1 cellular context compared by ENCODE assay signal in the genomic region with DNA sequence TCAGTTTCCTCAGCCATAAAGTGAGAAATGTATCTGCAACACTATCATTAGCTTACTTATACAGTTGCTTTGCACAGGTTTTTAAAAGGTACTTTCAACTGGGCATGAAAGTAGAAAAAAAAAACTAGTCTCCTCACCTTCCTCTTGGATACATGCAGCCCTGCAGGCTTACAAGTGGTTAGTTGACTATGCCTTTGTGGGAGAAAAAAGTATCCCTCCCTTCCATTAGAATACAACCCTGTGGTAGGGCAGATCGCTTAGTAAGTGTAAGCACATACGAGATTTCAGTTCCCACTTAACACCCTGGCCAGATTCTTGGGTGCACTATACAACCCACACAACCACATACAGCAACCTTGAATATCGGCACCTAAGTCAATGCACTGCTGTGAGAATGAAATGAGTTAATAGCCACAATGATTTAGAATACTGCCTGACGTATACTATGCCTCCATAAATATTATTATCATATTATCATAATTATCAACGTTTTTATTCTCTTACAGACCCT.
TF ChIP-seq lines count a peak whose summit lies in the region.

No MANE protein-coding gene starts in this region.

TF ChIP-seq in GM23338, 12 proteins besides CTCF, POLR2A, EP300 and RAD21 (continued from another document):
- TF ChIP-seq, protein P1, sequence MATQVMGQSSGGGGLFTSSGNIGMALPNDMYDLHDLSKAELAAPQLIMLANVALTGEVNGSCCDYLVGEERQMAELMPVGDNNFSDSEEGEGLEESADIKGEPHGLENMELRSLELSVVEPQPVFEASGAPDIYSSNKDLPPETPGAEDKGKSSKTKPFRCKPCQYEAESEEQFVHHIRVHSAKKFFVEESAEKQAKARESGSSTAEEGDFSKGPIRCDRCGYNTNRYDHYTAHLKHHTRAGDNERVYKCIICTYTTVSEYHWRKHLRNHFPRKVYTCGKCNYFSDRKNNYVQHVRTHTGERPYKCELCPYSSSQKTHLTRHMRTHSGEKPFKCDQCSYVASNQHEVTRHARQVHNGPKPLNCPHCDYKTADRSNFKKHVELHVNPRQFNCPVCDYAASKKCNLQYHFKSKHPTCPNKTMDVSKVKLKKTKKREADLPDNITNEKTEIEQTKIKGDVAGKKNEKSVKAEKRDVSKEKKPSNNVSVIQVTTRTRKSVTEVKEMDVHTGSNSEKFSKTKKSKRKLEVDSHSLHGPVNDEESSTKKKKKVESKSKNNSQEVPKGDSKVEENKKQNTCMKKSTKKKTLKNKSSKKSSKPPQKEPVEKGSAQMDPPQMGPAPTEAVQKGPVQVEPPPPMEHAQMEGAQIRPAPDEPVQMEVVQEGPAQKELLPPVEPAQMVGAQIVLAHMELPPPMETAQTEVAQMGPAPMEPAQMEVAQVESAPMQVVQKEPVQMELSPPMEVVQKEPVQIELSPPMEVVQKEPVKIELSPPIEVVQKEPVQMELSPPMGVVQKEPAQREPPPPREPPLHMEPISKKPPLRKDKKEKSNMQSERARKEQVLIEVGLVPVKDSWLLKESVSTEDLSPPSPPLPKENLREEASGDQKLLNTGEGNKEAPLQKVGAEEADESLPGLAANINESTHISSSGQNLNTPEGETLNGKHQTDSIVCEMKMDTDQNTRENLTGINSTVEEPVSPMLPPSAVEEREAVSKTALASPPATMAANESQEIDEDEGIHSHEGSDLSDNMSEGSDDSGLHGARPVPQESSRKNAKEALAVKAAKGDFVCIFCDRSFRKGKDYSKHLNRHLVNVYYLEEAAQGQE (IDR thresholded peaks at IDR 0.05; ENCODE audit: unreplicated experiment), result no peak
- TF ChIP-seq, protein P2, sequence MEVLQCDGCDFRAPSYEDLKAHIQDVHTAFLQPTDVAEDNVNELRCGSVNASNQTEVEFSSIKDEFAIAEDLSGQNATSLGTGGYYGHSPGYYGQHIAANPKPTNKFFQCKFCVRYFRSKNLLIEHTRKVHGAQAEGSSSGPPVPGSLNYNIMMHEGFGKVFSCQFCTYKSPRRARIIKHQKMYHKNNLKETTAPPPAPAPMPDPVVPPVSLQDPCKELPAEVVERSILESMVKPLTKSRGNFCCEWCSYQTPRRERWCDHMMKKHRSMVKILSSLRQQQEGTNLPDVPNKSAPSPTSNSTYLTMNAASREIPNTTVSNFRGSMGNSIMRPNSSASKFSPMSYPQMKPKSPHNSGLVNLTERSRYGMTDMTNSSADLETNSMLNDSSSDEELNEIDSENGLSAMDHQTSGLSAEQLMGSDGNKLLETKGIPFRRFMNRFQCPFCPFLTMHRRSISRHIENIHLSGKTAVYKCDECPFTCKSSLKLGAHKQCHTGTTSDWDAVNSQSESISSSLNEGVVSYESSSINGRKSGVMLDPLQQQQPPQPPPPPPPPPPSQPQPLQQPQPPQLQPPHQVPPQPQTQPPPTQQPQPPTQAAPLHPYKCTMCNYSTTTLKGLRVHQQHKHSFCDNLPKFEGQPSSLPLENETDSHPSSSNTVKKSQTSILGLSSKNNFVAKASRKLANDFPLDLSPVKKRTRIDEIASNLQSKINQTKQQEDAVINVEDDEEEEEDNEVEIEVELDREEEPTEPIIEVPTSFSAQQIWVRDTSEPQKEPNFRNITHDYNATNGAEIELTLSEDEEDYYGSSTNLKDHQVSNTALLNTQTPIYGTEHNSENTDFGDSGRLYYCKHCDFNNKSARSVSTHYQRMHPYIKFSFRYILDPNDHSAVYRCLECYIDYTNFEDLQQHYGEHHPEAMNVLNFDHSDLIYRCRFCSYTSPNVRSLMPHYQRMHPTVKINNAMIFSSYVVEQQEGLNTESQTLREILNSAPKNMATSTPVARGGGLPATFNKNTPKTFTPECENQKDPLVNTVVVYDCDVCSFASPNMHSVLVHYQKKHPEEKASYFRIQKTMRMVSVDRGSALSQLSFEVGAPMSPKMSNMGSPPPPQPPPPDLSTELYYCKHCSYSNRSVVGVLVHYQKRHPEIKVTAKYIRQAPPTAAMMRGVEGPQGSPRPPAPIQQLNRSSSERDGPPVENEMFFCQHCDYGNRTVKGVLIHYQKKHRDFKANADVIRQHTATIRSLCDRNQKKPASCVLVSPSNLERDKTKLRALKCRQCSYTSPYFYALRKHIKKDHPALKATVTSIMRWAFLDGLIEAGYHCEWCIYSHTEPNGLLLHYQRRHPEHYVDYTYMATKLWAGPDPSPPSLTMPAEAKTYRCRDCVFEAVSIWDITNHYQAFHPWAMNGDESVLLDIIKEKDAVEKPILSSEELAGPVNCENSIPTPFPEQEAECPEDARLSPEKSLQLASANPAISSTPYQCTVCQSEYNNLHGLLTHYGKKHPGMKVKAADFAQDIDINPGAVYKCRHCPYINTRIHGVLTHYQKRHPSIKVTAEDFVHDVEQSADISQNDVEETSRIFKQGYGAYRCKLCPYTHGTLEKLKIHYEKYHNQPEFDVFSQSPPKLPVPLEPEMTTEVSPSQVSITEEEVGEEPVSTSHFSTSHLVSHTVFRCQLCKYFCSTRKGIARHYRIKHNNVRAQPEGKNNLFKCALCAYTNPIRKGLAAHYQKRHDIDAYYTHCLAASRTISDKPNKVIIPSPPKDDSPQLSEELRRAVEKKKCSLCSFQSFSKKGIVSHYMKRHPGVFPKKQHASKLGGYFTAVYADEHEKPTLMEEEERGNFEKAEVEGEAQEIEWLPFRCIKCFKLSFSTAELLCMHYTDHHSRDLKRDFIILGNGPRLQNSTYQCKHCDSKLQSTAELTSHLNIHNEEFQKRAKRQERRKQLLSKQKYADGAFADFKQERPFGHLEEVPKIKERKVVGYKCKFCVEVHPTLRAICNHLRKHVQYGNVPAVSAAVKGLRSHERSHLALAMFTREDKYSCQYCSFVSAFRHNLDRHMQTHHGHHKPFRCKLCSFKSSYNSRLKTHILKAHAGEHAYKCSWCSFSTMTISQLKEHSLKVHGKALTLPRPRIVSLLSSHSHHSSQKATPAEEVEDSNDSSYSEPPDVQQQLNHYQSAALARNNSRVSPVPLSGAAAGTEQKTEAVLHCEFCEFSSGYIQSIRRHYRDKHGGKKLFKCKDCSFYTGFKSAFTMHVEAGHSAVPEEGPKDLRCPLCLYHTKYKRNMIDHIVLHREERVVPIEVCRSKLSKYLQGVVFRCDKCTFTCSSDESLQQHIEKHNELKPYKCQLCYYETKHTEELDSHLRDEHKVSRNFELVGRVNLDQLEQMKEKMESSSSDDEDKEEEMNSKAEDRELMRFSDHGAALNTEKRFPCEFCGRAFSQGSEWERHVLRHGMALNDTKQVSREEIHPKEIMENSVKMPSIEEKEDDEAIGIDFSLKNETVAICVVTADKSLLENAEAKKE (CRISPR knock-in tag; IDR thresholded peaks at IDR 0.05), result no peak
- TF ChIP-seq ZNF331 (CRISPR knock-in tag; IDR thresholded peaks at IDR 0.05; ENCODE audit: low read depth) (no peak), EZH2phosphoT487 (IDR thresholded peaks at IDR 0.05; ENCODE audit: unreplicated experiment) (no peak)
- TF ChIP-seq, protein P3, sequence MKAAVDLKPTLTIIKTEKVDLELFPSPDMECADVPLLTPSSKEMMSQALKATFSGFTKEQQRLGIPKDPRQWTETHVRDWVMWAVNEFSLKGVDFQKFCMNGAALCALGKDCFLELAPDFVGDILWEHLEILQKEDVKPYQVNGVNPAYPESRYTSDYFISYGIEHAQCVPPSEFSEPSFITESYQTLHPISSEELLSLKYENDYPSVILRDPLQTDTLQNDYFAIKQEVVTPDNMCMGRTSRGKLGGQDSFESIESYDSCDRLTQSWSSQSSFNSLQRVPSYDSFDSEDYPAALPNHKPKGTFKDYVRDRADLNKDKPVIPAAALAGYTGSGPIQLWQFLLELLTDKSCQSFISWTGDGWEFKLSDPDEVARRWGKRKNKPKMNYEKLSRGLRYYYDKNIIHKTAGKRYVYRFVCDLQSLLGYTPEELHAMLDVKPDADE (IDR thresholded peaks at IDR 0.05), result no peak
